ENCODE assay signal across 23 cellular contexts in the genomic region with DNA sequence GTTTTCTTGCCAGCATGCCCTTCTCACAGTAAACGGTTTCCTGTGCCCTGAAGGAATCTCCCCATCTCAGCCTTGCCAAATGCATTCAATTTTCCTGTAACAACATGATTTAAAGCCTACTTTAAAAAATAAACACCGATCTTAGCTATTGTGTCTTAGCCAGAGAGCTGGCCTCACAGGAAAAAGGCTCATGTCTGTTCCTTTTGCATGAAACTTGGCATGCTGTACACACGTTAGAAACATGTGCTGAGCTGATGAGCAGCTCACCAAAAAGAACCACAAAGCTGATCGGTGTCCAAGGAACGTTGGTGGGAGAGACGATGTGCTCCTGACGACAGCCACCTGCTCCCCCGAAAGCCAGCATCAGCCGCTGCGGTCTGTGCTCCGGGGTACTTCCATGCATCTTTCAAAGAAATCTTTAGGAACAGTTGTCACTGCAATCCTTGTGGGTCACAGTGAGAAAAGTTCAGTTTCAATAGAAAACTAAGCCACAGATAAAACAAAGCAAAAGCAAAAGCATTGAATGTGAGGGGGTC.
"Had no signal": no experiment of that assay in that cellular context is flagged by ENCODE, and none has a peak within 500 bp of the region (broad histone marks: within the 10 kb centered on the region; RNA-seq: fewer than 3 reads in every experiment).

No MANE protein-coding gene starts in this region.

- H3K36me3 Mint-ChIP-seq: activated CD8-positive, alpha-beta memory T cell treated with anti-CD3 and anti-CD28 coated beads, Interleukin-2, amount 10 ng/mL, durations not matched to agents 7 days and 5 days; activated naive CD4-positive, alpha-beta T cell treated with anti-CD3 and anti-CD28 coated beads, Interleukin-2, amount 50 U/mL, for 72 hours; memory B cell; naive B cell; T-cell had no signal

- H3K27me3 Mint-ChIP-seq: activated CD4-positive, alpha-beta memory T cell treated with anti-CD3 and anti-CD28 coated beads, Interleukin-2, amount 10 ng/mL, durations not matched to agents 7 days and 5 days; activated CD4-positive, alpha-beta T cell treated with anti-CD3 and anti-CD28 coated beads, Interleukin-2, amount 10 ng/mL, durations not matched to agents 24 days and 14 days; activated CD8-positive, alpha-beta memory T cell treated with anti-CD3 and anti-CD28 coated beads, Interleukin-2, amount 10 ng/mL, durations not matched to agents 7 days and 5 days had no signal

- H3K4me1 Mint-ChIP-seq: activated CD4-positive, alpha-beta memory T cell treated with anti-CD3 and anti-CD28 coated beads, Interleukin-2, amount 10 ng/mL, durations not matched to agents 7 days and 5 days; activated CD4-positive, alpha-beta T cell treated with anti-CD3 and anti-CD28 coated beads, Interleukin-2, amount 10 ng/mL, durations not matched to agents 24 days and 14 days; activated CD8-positive, alpha-beta memory T cell treated with anti-CD3 and anti-CD28 coated beads, Interleukin-2, amount 10 ng/mL, durations not matched to agents 7 days and 5 days; T-cell had no signal

- H3K36me3 ChIP-seq: adrenal gland, ascending aorta, gastrocnemius medialis, spleen, thyroid gland had no signal

- H3K27ac ChIP-seq: adrenal gland, ascending aorta, gastrocnemius medialis, spleen, thyroid gland, VCaP had no signal

- H3K4me3 ChIP-seq: adrenal gland, ascending aorta, gastrocnemius medialis, spleen, thyroid gland had no signal

- H3K4me3 Mint-ChIP-seq: activated CD4-positive, alpha-beta memory T cell treated with anti-CD3 and anti-CD28 coated beads, Interleukin-2, amount 10 ng/mL, durations not matched to agents 7 days and 5 days; activated CD4-positive, alpha-beta T cell treated with anti-CD3 and anti-CD28 coated beads, Interleukin-2, amount 10 ng/mL, durations not matched to agents 24 days and 14 days; activated CD8-positive, alpha-beta memory T cell treated with anti-CD3 and anti-CD28 coated beads, Interleukin-2, amount 10 ng/mL, durations not matched to agents 7 days and 5 days; memory B cell; naive B cell; T-cell; T-helper 2 cell treated with Interferon-gamma antibody and Interleukin-4, amounts not matched to agents 5 μg/mL and 100 μg/mL, for 36 hours had no signal

- H3K27me3 ChIP-seq: adrenal gland, ascending aorta, gastrocnemius medialis, thyroid gland had no signal

- H3K4me1 ChIP-seq: adrenal gland, ascending aorta, gastrocnemius medialis, spleen, thyroid gland had no signal

- H3K9me3 Mint-ChIP-seq: activated CD4-positive, alpha-beta memory T cell treated with anti-CD3 and anti-CD28 coated beads, Interleukin-2, amount 10 ng/mL, durations not matched to agents 7 days and 5 days; activated CD4-positive, alpha-beta T cell treated with anti-CD3 and anti-CD28 coated beads, Interleukin-2, amount 10 ng/mL, durations not matched to agents 24 days and 14 days; activated naive CD4-positive, alpha-beta T cell treated with anti-CD3 and anti-CD28 coated beads, Interleukin-2, amount 50 U/mL, for 72 hours; memory B cell; T-cell; T-helper 2 cell treated with Interferon-gamma antibody and Interleukin-4, amounts not matched to agents 5 μg/mL and 100 μg/mL, for 36 hours had no signal

- H3K27ac Mint-ChIP-seq: activated CD4-positive, alpha-beta memory T cell treated with anti-CD3 and anti-CD28 coated beads, Interleukin-2, amount 10 ng/mL, durations not matched to agents 7 days and 5 days; activated CD4-positive, alpha-beta T cell treated with anti-CD3 and anti-CD28 coated beads, Interleukin-2, amount 10 ng/mL, durations not matched to agents 24 days and 14 days; activated CD8-positive, alpha-beta memory T cell treated with anti-CD3 and anti-CD28 coated beads, Interleukin-2, amount 10 ng/mL, durations not matched to agents 7 days and 5 days; activated naive CD4-positive, alpha-beta T cell treated with anti-CD3 and anti-CD28 coated beads, Interleukin-2, amount 50 U/mL, for 72 hours; memory B cell; naive B cell; progenitor cell of endocrine pancreas; T-cell; T-helper 2 cell treated with Interferon-gamma antibody and Interleukin-4, amounts not matched to agents 5 μg/mL and 100 μg/mL, for 36 hours had no signal

- DNase-seq: activated CD4-positive, alpha-beta memory T cell treated with anti-CD3 and anti-CD28 coated beads, Interleukin-2, amount 10 ng/mL, durations not matched to agents 7 days and 5 days; activated CD4-positive, alpha-beta T cell treated with anti-CD3 and anti-CD28 coated beads, Interleukin-2, amount 10 ng/mL, durations not matched to agents 24 days and 14 days; activated CD8-positive, alpha-beta memory T cell treated with anti-CD3 and anti-CD28 coated beads, Interleukin-2, amount 10 ng/mL, durations not matched to agents 7 days and 5 days; activated gamma-delta T cell treated with Interleukin-2 at 50 U/mL for 16 hours; adrenal gland; cerebellar nuclear complex; cortex of kidney; erythroblast; gastrocnemius medialis; hypothalamus; left cardiac atrium; naive B cell; spleen; stimulated activated CD4-positive, alpha-beta T cell treated with anti-CD3 and anti-CD28 coated beads, Interleukin-4, amount 100 ng/mL, for 1 hour; stimulated activated naive CD4-positive, alpha-beta T cell; T-cell; thyroid gland had no signal

- H3K9me3 ChIP-seq: adrenal gland, ascending aorta, gastrocnemius medialis, thyroid gland had no signal
